In genomic region chr22:43706151-43706550, GRCh38 we compare ENCODE assay signal across 21 cellular contexts.
"Had no signal": no experiment of that assay in that cellular context is flagged by ENCODE, and none has a peak within 500 bp of the region (broad histone marks: within the 10 kb centered on the region; RNA-seq: fewer than 3 reads in every experiment).

No MANE protein-coding gene starts in this region.

- H3K9ac ChIP-seq: parathyroid adenoma had no signal

- H3K4me1 ChIP-seq: ascending aorta, breast epithelium, gastrocnemius medialis, heart left ventricle, parathyroid adenoma, stomach, vagina had no signal

- H3K4me3 ChIP-seq: ascending aorta, breast epithelium, gastrocnemius medialis, heart left ventricle, lung, smooth muscle cell, stomach, vagina had no signal

- H3K27me3 ChIP-seq: ascending aorta, breast epithelium, gastrocnemius medialis, stomach, vagina had no signal

- DNase-seq: activated CD4-positive, alpha-beta T cell treated with anti-CD3 and anti-CD28 coated beads for 1 hour; activated CD8-positive, alpha-beta memory T cell treated with anti-CD3 and anti-CD28 coated beads for 24 hours; activated CD8-positive, alpha-beta memory T cell treated with anti-CD3 and anti-CD28 coated beads, Interleukin-2, amount 50 U/mL, for 48 hours; activated gamma-delta T cell; activated T-cell treated with anti-CD3 and anti-CD28 coated beads, Interleukin-2, amount 50 U/mL, for 48 hours; cortex of kidney; gastrocnemius medialis; heart left ventricle; islet precursor cell; stimulated activated CD4-positive, alpha-beta T cell treated with anti-CD3 and anti-CD28 coated beads, Interleukin-4, amount 100 ng/mL, for 24 hours; stomach; T1000; trophoblast cell had no signal

- ATAC-seq: gastrocnemius medialis; heart left ventricle; sciatic nerve; stimulated activated effector memory CD8-positive, alpha-beta T cell treated with anti-CD3 and anti-CD28 coated beads, Interleukin-12 subunit alpha, Interleukin-12 subunit beta, amount 100 ng/mL, for 72 hours had no signal

- H3K27ac ChIP-seq: ascending aorta, breast epithelium, gastrocnemius medialis, heart left ventricle, parathyroid adenoma, stomach, vagina had no signal

- H3K36me3 ChIP-seq: ascending aorta, breast epithelium, gastrocnemius medialis, vagina had no signal
